In the genomic region with DNA sequence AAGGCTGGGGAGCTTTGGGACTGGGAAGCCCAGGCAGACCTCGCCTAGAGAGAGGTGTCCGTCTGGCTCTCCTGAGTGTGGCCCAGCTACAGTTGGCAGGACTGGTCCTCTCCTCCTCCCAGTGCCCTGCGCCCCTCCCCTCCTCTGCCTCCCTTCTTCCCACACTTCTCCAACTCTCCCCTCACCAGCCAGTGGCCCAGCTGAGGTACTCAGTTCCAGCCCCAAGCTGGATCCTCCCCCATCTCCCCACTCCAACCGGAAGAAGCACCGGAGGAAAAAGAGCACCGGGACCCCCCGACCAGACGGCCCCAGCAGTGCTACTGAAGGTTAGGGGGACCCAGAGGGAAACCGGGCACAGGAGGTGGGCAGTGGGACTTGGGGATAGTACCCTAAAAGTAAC, we compare ENCODE assay signal across 1 cellular context.
TF ChIP-seq lines count a peak whose summit lies in the region.

No MANE protein-coding gene starts in this region.

TF ChIP-seq in HepG2, 621 proteins besides CTCF, POLR2A, EP300 and RAD21:
- no peak for TF ChIP-seq MTF1 (CRISPR knock-in tag; IDR thresholded peaks at IDR 0.05)
- no peak for TF ChIP-seq SAFB2 (CRISPR knock-in tag; IDR thresholded peaks at IDR 0.05; ENCODE audit: borderline replicate concordance, low read depth)
- TF ChIP-seq TARDBP (CRISPR knock-in tag; IDR thresholded peaks at IDR 0.05) = no peak
- TF ChIP-seq, protein P1, sequence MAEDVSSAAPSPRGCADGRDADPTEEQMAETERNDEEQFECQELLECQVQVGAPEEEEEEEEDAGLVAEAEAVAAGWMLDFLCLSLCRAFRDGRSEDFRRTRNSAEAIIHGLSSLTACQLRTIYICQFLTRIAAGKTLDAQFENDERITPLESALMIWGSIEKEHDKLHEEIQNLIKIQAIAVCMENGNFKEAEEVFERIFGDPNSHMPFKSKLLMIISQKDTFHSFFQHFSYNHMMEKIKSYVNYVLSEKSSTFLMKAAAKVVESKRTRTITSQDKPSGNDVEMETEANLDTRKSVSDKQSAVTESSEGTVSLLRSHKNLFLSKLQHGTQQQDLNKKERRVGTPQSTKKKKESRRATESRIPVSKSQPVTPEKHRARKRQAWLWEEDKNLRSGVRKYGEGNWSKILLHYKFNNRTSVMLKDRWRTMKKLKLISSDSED (CRISPR knock-in tag; IDR thresholded peaks at IDR 0.05) = no peak
- TF ChIP-seq JUND (CRISPR knock-in tag; IDR thresholded peaks at IDR 0.05) = no peak
- no peak for TF ChIP-seq ETV5 (CRISPR knock-in tag; IDR thresholded peaks at IDR 0.05; ENCODE audit: borderline replicate concordance)
- TF ChIP-seq, protein P2, sequence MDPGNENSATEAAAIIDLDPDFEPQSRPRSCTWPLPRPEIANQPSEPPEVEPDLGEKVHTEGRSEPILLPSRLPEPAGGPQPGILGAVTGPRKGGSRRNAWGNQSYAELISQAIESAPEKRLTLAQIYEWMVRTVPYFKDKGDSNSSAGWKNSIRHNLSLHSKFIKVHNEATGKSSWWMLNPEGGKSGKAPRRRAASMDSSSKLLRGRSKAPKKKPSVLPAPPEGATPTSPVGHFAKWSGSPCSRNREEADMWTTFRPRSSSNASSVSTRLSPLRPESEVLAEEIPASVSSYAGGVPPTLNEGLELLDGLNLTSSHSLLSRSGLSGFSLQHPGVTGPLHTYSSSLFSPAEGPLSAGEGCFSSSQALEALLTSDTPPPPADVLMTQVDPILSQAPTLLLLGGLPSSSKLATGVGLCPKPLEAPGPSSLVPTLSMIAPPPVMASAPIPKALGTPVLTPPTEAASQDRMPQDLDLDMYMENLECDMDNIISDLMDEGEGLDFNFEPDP (CRISPR knock-in tag; conservative IDR thresholded peaks at IDR 0.05) = no peak
- TF ChIP-seq ZNF354B (CRISPR knock-in tag; IDR thresholded peaks at IDR 0.05) = no peak
- TF ChIP-seq TOPORS (CRISPR knock-in tag; IDR thresholded peaks at IDR 0.05) = no peak
- TF ChIP-seq, protein P3, sequence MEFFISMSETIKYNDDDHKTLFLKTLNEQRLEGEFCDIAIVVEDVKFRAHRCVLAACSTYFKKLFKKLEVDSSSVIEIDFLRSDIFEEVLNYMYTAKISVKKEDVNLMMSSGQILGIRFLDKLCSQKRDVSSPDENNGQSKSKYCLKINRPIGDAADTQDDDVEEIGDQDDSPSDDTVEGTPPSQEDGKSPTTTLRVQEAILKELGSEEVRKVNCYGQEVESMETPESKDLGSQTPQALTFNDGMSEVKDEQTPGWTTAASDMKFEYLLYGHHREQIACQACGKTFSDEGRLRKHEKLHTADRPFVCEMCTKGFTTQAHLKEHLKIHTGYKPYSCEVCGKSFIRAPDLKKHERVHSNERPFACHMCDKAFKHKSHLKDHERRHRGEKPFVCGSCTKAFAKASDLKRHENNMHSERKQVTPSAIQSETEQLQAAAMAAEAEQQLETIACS (CRISPR knock-in tag; IDR thresholded peaks at IDR 0.05) = no peak
- TF ChIP-seq, protein P4, sequence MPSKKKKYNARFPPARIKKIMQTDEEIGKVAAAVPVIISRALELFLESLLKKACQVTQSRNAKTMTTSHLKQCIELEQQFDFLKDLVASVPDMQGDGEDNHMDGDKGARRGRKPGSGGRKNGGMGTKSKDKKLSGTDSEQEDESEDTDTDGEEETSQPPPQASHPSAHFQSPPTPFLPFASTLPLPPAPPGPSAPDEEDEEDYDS (CRISPR knock-in tag; IDR thresholded peaks at IDR 0.05) = no peak
- no peak for TF ChIP-seq NCOA1 (CRISPR knock-in tag; IDR thresholded peaks at IDR 0.05)
- TF ChIP-seq, protein P5, sequence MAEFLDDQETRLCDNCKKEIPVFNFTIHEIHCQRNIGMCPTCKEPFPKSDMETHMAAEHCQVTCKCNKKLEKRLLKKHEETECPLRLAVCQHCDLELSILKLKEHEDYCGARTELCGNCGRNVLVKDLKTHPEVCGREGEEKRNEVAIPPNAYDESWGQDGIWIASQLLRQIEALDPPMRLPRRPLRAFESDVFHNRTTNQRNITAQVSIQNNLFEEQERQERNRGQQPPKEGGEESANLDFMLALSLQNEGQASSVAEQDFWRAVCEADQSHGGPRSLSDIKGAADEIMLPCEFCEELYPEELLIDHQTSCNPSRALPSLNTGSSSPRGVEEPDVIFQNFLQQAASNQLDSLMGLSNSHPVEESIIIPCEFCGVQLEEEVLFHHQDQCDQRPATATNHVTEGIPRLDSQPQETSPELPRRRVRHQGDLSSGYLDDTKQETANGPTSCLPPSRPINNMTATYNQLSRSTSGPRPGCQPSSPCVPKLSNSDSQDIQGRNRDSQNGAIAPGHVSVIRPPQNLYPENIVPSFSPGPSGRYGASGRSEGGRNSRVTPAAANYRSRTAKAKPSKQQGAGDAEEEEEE (CRISPR knock-in tag; IDR thresholded peaks at IDR 0.05; ENCODE audit: borderline replicate concordance) = no peak
- TF ChIP-seq FOSL1 (CRISPR knock-in tag; IDR thresholded peaks at IDR 0.05; ENCODE audit: borderline replicate concordance) = no peak
- TF ChIP-seq, protein P6, sequence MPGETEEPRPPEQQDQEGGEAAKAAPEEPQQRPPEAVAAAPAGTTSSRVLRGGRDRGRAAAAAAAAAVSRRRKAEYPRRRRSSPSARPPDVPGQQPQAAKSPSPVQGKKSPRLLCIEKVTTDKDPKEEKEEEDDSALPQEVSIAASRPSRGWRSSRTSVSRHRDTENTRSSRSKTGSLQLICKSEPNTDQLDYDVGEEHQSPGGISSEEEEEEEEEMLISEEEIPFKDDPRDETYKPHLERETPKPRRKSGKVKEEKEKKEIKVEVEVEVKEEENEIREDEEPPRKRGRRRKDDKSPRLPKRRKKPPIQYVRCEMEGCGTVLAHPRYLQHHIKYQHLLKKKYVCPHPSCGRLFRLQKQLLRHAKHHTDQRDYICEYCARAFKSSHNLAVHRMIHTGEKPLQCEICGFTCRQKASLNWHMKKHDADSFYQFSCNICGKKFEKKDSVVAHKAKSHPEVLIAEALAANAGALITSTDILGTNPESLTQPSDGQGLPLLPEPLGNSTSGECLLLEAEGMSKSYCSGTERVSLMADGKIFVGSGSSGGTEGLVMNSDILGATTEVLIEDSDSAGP (CRISPR knock-in tag; IDR thresholded peaks at IDR 0.05; ENCODE audit: borderline replicate concordance) = no peak
- no peak for TF ChIP-seq NBN (conservative IDR thresholded peaks at IDR 0.05)
- TF ChIP-seq, protein P7, sequence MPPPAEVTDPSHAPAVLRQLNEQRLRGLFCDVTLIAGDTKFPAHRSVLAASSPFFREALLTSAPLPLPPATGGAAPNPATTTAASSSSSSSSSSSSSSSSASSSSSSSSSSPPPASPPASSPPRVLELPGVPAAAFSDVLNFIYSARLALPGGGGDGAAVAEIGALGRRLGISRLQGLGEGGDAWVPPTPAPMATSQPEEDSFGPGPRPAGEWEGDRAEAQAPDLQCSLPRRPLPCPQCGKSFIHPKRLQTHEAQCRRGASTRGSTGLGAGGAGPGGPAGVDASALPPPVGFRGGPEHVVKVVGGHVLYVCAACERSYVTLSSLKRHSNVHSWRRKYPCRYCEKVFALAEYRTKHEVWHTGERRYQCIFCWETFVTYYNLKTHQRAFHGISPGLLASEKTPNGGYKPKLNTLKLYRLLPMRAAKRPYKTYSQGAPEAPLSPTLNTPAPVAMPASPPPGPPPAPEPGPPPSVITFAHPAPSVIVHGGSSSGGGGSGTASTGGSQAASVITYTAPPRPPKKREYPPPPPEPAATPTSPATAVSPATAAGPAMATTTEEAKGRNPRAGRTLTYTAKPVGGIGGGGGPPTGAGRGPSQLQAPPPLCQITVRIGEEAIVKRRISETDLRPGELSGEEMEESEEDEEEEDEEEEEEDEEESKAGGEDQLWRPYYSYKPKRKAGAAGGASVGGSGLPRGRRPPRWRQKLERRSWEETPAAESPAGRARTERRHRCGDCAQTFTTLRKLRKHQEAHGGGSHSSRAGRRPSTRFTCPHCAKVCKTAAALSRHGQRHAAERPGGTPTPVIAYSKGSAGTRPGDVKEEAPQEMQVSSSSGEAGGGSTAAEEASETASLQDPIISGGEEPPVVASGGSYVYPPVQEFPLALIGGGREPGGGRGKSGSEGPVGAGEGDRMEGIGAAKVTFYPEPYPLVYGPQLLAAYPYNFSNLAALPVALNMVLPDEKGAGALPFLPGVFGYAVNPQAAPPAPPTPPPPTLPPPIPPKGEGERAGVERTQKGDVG (CRISPR knock-in tag; IDR thresholded peaks at IDR 0.05; ENCODE audit: borderline replicate concordance) = no peak
- no peak for TF ChIP-seq MED13 (CRISPR knock-in tag; IDR thresholded peaks at IDR 0.05)
TF ChIP-seq in HepG2: peak in this region for 0.
